In the genomic region with DNA sequence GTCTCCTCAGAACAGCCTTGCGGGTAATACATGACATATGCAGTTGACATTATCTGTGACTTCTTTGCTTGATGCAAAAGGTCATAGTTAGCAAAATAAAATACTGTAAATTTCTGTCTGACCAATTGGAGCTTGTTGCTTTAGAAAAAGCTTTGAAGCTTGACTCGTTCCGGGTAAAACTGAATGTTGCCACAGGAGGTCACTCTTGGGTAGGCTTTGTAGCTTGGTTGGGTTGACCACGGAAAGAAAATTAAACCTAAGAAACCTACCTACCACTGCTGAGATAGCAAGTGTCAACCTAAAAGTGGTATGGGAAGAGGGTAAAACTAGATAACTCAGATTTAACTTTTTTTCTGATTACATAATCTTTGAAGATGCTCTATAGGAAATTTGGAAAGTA, we compare ENCODE assay signal across 8 cellular contexts. TPM values are rescaled to one million over a fixed set of nuclear protein-coding genes. Genes with fewer than 3 reads are reported as not detected.
A peak's percentile ranks its signal among the peaks of the same experiment; 100 is the strongest.
DNase-seq lines count a peak whose midpoint lies in the region; ATAC-seq and TF ChIP-seq lines count a peak whose summit lies in the region.

No MANE protein-coding gene starts in this region.

- no peaks in the 10 kb centered on the region for H3K36me3 ChIP-seq in CD4-positive, alpha-beta memory T cell (ENCODE audit: insufficient read depth, low read length)
- peaks cover under 1% of the 10 kb centered on the region; the same call in 1 of the 2 replicates for H3K36me3 ChIP-seq in KMS-11 (ENCODE audit: insufficient read depth)
- peaks cover 0 to 16% (median 0%) of the 10 kb centered on the region in 3 donors for H3K36me3 ChIP-seq in esophagus squamous epithelium

- no peak overlapping the region for H3K9ac ChIP-seq in KMS-11

- H3K9me3 ChIP-seq in CD4-positive, alpha-beta memory T cell (ENCODE audit: control insufficient read depth in 1 of 2, low read length in 2 of 2): no peaks in the 10 kb centered on the region
- H3K9me3 ChIP-seq in esophagus squamous epithelium: no peaks in the 10 kb centered on the region

- H3K36me3 Mint-ChIP-seq in CD4-positive, alpha-beta memory T cell: peaks cover 4 to 32% of the 10 kb centered on the region in 2 donors

- H3K9me3 Mint-ChIP-seq in CD4-positive, alpha-beta memory T cell: peaks cover 0 to 1% (median 0%) of the 10 kb centered on the region in 8 donors

- no peaks in the 10 kb centered on the region for H3K4me1 ChIP-seq in CD4-positive, alpha-beta memory T cell (ENCODE audit: insufficient read depth, low read length)
- H3K4me1 ChIP-seq in KMS-11 (ENCODE audit: low read depth, poor library complexity, severe bottlenecking): peaks cover 25% of the 10 kb centered on the region
- no peaks in the 10 kb centered on the region for H3K4me1 ChIP-seq in esophagus squamous epithelium

- peak; percentile 70 for TF ChIP-seq CTCF in KMS-11 (conservative IDR thresholded peaks at IDR 0.05; ENCODE audit: low read depth, low read length)
- TF ChIP-seq CTCF in WI38 (IDR thresholded peaks at IDR 0.05; ENCODE audit: low read depth, low read length): peak; percentile 22; the same call in 1 of the 2 replicates
- TF ChIP-seq CTCF in esophagus squamous epithelium (IDR thresholded peaks at IDR 0.05): peak in 5 of 6 experiments; percentile 19 to 61 (median 42)

- POLR2A ChIA-PET in CD4-positive, alpha-beta memory T cell (lab: Charles Lee; ENCODE audit: partially characterized antibody): interaction anchor here (1.4 kb wide), 1 partner anchor 132 kb away, joined by 3 read pairs; no protein-coding TSS in a partner anchor

- no peaks in the 10 kb centered on the region for H3K4me1 Mint-ChIP-seq in CD4-positive, alpha-beta memory T cell

- no peaks in the 10 kb centered on the region for H4K20me1 ChIP-seq in KMS-11 (ENCODE audit: insufficient read depth)

- H2AFZ ChIP-seq in KMS-11 (ENCODE audit: low read depth): no peak overlapping the region

- no peak overlapping the region for H3K4me3 Mint-ChIP-seq in CD4-positive, alpha-beta memory T cell

- H3K27me3 ChIP-seq in CD4-positive, alpha-beta memory T cell (ENCODE audit: insufficient read depth, low read length): no peaks in the 10 kb centered on the region
- no peaks in the 10 kb centered on the region for H3K27me3 ChIP-seq in KMS-11 (ENCODE audit: insufficient read depth, low read depth)
- no peaks in the 10 kb centered on the region for H3K27me3 ChIP-seq in esophagus squamous epithelium

- no peaks in the 10 kb centered on the region for H3K79me2 ChIP-seq in KMS-11 (ENCODE audit: insufficient read depth, low read depth)

- no peaks in the 10 kb centered on the region for H3K27me3 Mint-ChIP-seq in CD4-positive, alpha-beta memory T cell

- CTCF ChIA-PET in CD4-positive, alpha-beta memory T cell (lab: Charles Lee; ENCODE audit: partially characterized antibody): interaction anchor here (1.0 to 2.4 kb wide), 11 partner anchors 10 to 674 kb away, joined by 3 to 17 read pairs (median 7); a partner anchor contains a TSS

- no peak overlapping the region for H3K4me3 ChIP-seq in CD4-positive, alpha-beta memory T cell (ENCODE audit: low read length in 2 of 2)
- H3K4me3 ChIP-seq in KMS-11 (IDR thresholded peaks at IDR 0.05; ENCODE audit: insufficient read depth, low read depth, low read length): no peak overlapping the region
- no peak overlapping the region for H3K4me3 ChIP-seq in WI38 (ENCODE audit: low read depth, low read length)
- H3K4me3 ChIP-seq in esophagus squamous epithelium: no peak overlapping the region

- H3K27ac ChIP-seq in CD4-positive, alpha-beta memory T cell (ENCODE audit: low read depth, low read length): no peak overlapping the region
- H3K27ac ChIP-seq in KMS-11 (no peak overlapping the region), esophagus squamous epithelium (no peak overlapping the region)

- no peak overlapping the region for H3K27ac Mint-ChIP-seq in CD4-positive, alpha-beta memory T cell

- peak overlapping the region; percentile 9; the same call in 1 of the 2 replicates for H3K4me2 ChIP-seq in KMS-11

- 13 to 44% methylated on average over 4 of the region's 4 CpGs for WGBS in esophagus squamous epithelium, 2 donors

- ATAC-seq in GM18502 (IDR thresholded peaks at IDR 0.05; ENCODE audit: poor library complexity, unreplicated experiment): peak; percentile 72
- no peak for ATAC-seq in HG03571 (IDR thresholded peaks at IDR 0.05; ENCODE audit: unreplicated experiment)
- no peak for ATAC-seq in activated CD4-positive, CD25-positive, alpha-beta regulatory T cell treated with anti-CD3 and anti-CD28 coated beads, Interleukin-2, amount 50 U/mL, for 24 hours

- intact Hi-C loops in CD4-positive, alpha-beta memory T cell (cut with micrococcal nuclease): loop anchor here (1.0 to 10.0 kb wide), 2 partner anchors 80 to 830 kb away; no protein-coding TSS in a partner anchor
- intact Hi-C loops in esophagus squamous epithelium (cut with DNase I): loop anchor here (10.0 kb wide), 1 partner anchor 80 kb away; no protein-coding TSS in a partner anchor

- no peak for TF ChIP-seq POLR2A in esophagus squamous epithelium (IDR thresholded peaks at IDR 0.05)

- DNase-seq in CD4-positive, alpha-beta memory T cell: peak in 4 of 5 donors; percentile 17 to 39 (median 26)
- DNase-seq in esophagus squamous epithelium (lab: John Stamatoyannopoulos, UW) (no peak), pons (ENCODE audit: low spot score) (peak; percentile 64)

RNA-seq across cellular contexts. Expression of a gene that starts 23.2 kb away (rescaled TPM):
- total RNA-seq in CD4-positive, alpha-beta memory T cell: 10 to 100 TPM; 26.5 to 31.5 TPM
- polyA plus RNA-seq in CD4-positive, alpha-beta memory T cell: 10 to 100 TPM; 26.6 to 49.4 TPM
- 10 to 100 TPM; 19.4 to 43.2 (median 25.3) TPM for total RNA-seq in esophagus squamous epithelium

RNA-seq across cellular contexts. Expression of a gene that starts 52.4 kb away (rescaled TPM):
- total RNA-seq in CD4-positive, alpha-beta memory T cell: under 1 TPM in 1 of 2 experiments, not detected in 1; 0.06 TPM
- under 1 TPM in 1 of 2 donors, not detected in 1; 0.16 TPM for polyA plus RNA-seq in CD4-positive, alpha-beta memory T cell
- total RNA-seq in esophagus squamous epithelium: 1 to 10 TPM in 1 of 4 donors, under 1 TPM in 2, not detected in 1; 0.49 to 1.8 (median 0.95) TPM
